Comparison of ENCODE assay signal across 28 cellular contexts in genomic region chr13:112466132-112467025, GRCh38.
"Had no signal": no experiment of that assay in that cellular context is flagged by ENCODE, and none has a peak within 500 bp of the region (broad histone marks: within the 10 kb centered on the region; RNA-seq: fewer than 3 reads in every experiment).

No MANE protein-coding gene starts in this region.

- H3K4me3 ChIP-seq: esophagus squamous epithelium, ovary, right lobe of liver, stomach, thyroid gland, upper lobe of left lung had no signal

- H3K4me1 ChIP-seq: esophagus squamous epithelium, right lobe of liver, stomach, thyroid gland, upper lobe of left lung had no signal

- H3K4me3 Mint-ChIP-seq: activated T-cell treated with anti-CD3 and anti-CD28 coated beads, Interleukin-2, amount 50 U/mL, for 4 hours; activated T-helper 17 cell treated with anti-CD3 and anti-CD28 coated beads, Interleukin-2, amount 50 U/mL, for 72 hours; mesothelial cell of epicardium; naive B cell; nephron progenitor cell had no signal

- ATAC-seq: activated T-cell treated with anti-CD3 and anti-CD28 coated beads, Interleukin-2, amount 50 U/mL, for 4 hours; activated T-helper 17 cell treated with anti-CD3 and anti-CD28 coated beads, Interleukin-2, amount 50 U/mL, for 72 hours; left ventricle myocardium superior had no signal

- H3K36me3 ChIP-seq: brain microvascular endothelial cell, esophagus squamous epithelium, ovary, right lobe of liver, stomach, thyroid gland, upper lobe of left lung had no signal

- H3K4me1 Mint-ChIP-seq: activated T-helper 17 cell treated with anti-CD3 and anti-CD28 coated beads, Interleukin-2, amount 50 U/mL, for 72 hours; mesothelial cell of epicardium; nephron progenitor cell had no signal

- H3K9me3 ChIP-seq: ovary, right lobe of liver, thyroid gland had no signal

- H3K27me3 ChIP-seq: brain microvascular endothelial cell, ovary, right lobe of liver, thyroid gland, upper lobe of left lung had no signal

- H3K27ac Mint-ChIP-seq: activated T-helper 17 cell treated with anti-CD3 and anti-CD28 coated beads, Interleukin-2, amount 50 U/mL, for 72 hours; mesothelial cell of epicardium; naive B cell; nephron progenitor cell; progenitor cell of endocrine pancreas had no signal

- H3K27me3 Mint-ChIP-seq: naive B cell, progenitor cell of endocrine pancreas had no signal

- DNase-seq: activated CD4-positive, alpha-beta T cell treated with anti-CD3 and anti-CD28 coated beads for 4 hours; activated CD4-positive, alpha-beta T cell treated with anti-CD3 and anti-CD28 coated beads, Interleukin-2, amount 50 U/mL, for 4 hours; activated gamma-delta T cell treated with Interleukin-2 at 50 U/mL for 16 hours; activated naive CD4-positive, alpha-beta T cell treated with anti-CD3 and anti-CD28 coated beads, Interleukin-2, amount 50 U/mL, for 16 hours; activated T-cell treated with anti-CD3 and anti-CD28 coated beads, Interleukin-2, amount 50 U/mL, for 4 hours; amniotic stem cell; brain microvascular endothelial cell; caudate nucleus; dermis blood vessel endothelial cell; effector CD4-positive, alpha-beta T cell; esophagus squamous epithelium; foreskin melanocyte; left ventricle myocardium superior; mammary epithelial cell; naive B cell; nephron progenitor cell; right lobe of liver; stimulated activated CD4-positive, alpha-beta T cell treated with anti-CD3 and anti-CD28 coated beads, Interleukin-12 subunit alpha, Interleukin-12 subunit beta, amount 100 ng/mL, for 4 hours; stimulated activated CD4-positive, alpha-beta T cell treated with anti-CD3 and anti-CD28 coated beads, Interleukin-4, amount 100 ng/mL, for 1 hour; stomach; T-helper 9 cell; thyroid gland had no signal

- H3K27ac ChIP-seq: brain microvascular endothelial cell, esophagus squamous epithelium, ovary, right lobe of liver, stomach, thyroid gland, upper lobe of left lung, VCaP had no signal
